Comparison of ENCODE assay signal across 15 cellular contexts in genomic region chr16:53821487-53821886, GRCh38.
DNase-seq lines count a peak whose midpoint lies in the region; FAIRE-seq and TF ChIP-seq lines count a peak whose summit lies in the region.
"Had no signal": no experiment of that assay in that cellular context is flagged by ENCODE, and none has a peak within 500 bp of the region (broad histone marks: within the 10 kb centered on the region; RNA-seq: fewer than 3 reads in every experiment).

No MANE protein-coding gene starts in this region.

- no peaks in the 10 kb centered on the region for H3K79me2 ChIP-seq in mesendoderm (ENCODE audit: control insufficient read depth, insufficient read depth, low read length)

- no peak overlapping the region for H2BK5ac ChIP-seq in mesendoderm (ENCODE audit: low read length)

- H2AK5ac ChIP-seq in mesendoderm (ENCODE audit: low read length), result no peak overlapping the region

- no peak for FAIRE-seq in kidney (lab: Jason Lieb, UNC)

- in situ Hi-C loops in astrocyte of the spinal cord (cut with HindIII; ENCODE audit: low sequenced_read_pairs), result no loop called here

- no peak for TF ChIP-seq CTCF in BJ (IDR thresholded peaks at IDR 0.05; ENCODE audit: insufficient read depth, low read depth, low read length)
- no peak for TF ChIP-seq CTCF in astrocyte of the spinal cord (IDR thresholded peaks at IDR 0.05; ENCODE audit: low read depth, low read length)
- no peak for TF ChIP-seq CTCF in kidney (IDR thresholded peaks at IDR 0.05; ENCODE audit: borderline replicate concordance, extremely low read depth, insufficient read depth)

- H3K23ac ChIP-seq in mesendoderm (ENCODE audit: low read length), result no peak overlapping the region

- no peaks in the 10 kb centered on the region for H3K9me3 ChIP-seq in kidney (ENCODE audit: control insufficient read depth in 1 of 2, low read length in 2 of 2)
- H3K9me3 ChIP-seq: sigmoid colon had no signal

- H3K4me1 ChIP-seq in mesendoderm (ENCODE audit: control insufficient read depth, low read depth, low read length), result no peaks in the 10 kb centered on the region
- no peaks in the 10 kb centered on the region for H3K4me1 ChIP-seq in kidney (ENCODE audit: control insufficient read depth in 1 of 2, insufficient read depth in 1 of 2, low read depth in 1 of 2, low read length in 2 of 2)

- no CpG with 5 or more reads among the region's 1 CpG for WGBS in mesendoderm (ENCODE audit: extremely low coverage, insufficient coverage, low lambda C conversion rate)

- H2BK120ac ChIP-seq in mesendoderm (ENCODE audit: low read depth, low read length), result no peak overlapping the region

- intact Hi-C loops in kidney (cut with DNase I), result no loop called here

- no peak overlapping the region for H3K56ac ChIP-seq in mesendoderm (ENCODE audit: low read length)

- no peak overlapping the region for H3K4me2 ChIP-seq in mesendoderm (ENCODE audit: low read length)

- DNase-seq in BJ (ENCODE audit: low read depth), result peak; percentile 11
- peak; percentile 62 for DNase-seq in HS-27A (ENCODE audit: low read depth)
- peak; percentile 44 for DNase-seq in astrocyte of the spinal cord (ENCODE audit: low read depth, low spot score)
- peak; percentile 11 for DNase-seq in mesendoderm
- no peak for DNase-seq in occipital lobe (lab: John Stamatoyannopoulos, UW)
- no peak for DNase-seq in epidermal melanocyte (ENCODE audit: insufficient read length, low spot score)
- no peak for DNase-seq in AML-193 (lab: John Stamatoyannopoulos, UW)
- DNase-seq in kidney, result no peak
- DNase-seq: activated CD8-positive, alpha-beta T cell treated with anti-CD3 and anti-CD28 coated beads, Interleukin-2, amount 10 ng/mL, durations not matched to agents 7 days and 5 days; activated naive CD8-positive, alpha-beta T cell treated with anti-CD3 and anti-CD28 coated beads, Interleukin-2, amount 10 ng/mL, durations not matched to agents 7 days and 5 days; CD4-positive, alpha-beta memory T cell; NCI-H1105 treated with DMSO at 0.1 percent for 48 hours; RPMI8226; sigmoid colon; substantia nigra had no signal

- no peak overlapping the region for H3K18ac ChIP-seq in mesendoderm (ENCODE audit: low read length)

- no peak overlapping the region for H3K4ac ChIP-seq in mesendoderm (ENCODE audit: low read depth, low read length)

- H4K5ac ChIP-seq in mesendoderm (ENCODE audit: low read length), result no peak overlapping the region

- H3K27me3 ChIP-seq in BJ (ENCODE audit: control insufficient read depth, insufficient read depth, low read length), result no peaks in the 10 kb centered on the region
- no peaks in the 10 kb centered on the region for H3K27me3 ChIP-seq in mesendoderm (ENCODE audit: insufficient read depth, low read length, poor library complexity)
- H3K27me3 ChIP-seq: sigmoid colon had no signal

- no peak overlapping the region for H4K8ac ChIP-seq in mesendoderm (ENCODE audit: low read depth, low read length)

- CTCF ChIA-PET in BJ (lab: Yijun Ruan, JAX), result interaction anchor here (1.0 kb wide), 1 partner anchor 70 kb away, joined by 3 read pairs; no protein-coding TSS in a partner anchor

- H3K9ac ChIP-seq in mesendoderm (ENCODE audit: low read length), result no peak overlapping the region
- H3K9ac ChIP-seq in kidney (ENCODE audit: low read length in 2 of 2), result no peak overlapping the region

- POLR2A ChIA-PET in BJ (lab: Charles Lee), result no interaction called here

- no peaks in the 10 kb centered on the region for H3K79me1 ChIP-seq in mesendoderm (ENCODE audit: low read length)

- H3K4me3 ChIP-seq in BJ (ENCODE audit: low read depth, low read length) (no peak overlapping the region), astrocyte of the spinal cord (ENCODE audit: low read depth, low read length) (no peak overlapping the region), mesendoderm (ENCODE audit: low read length) (no peak overlapping the region), kidney (ENCODE audit: low read length in 2 of 2) (no peak overlapping the region)
- H3K4me3 ChIP-seq: sigmoid colon had no signal

- H3K27ac ChIP-seq in mesendoderm (ENCODE audit: low read depth, low read length), result no peak overlapping the region
- no peak overlapping the region for H3K27ac ChIP-seq in kidney (ENCODE audit: low read depth in 2 of 2, low read length in 2 of 2)
- H3K27ac ChIP-seq: sigmoid colon had no signal

- H3K36me3 ChIP-seq in BJ (ENCODE audit: control insufficient read depth, insufficient read depth, low read length) (no peaks in the 10 kb centered on the region), mesendoderm (ENCODE audit: control insufficient read depth, insufficient read depth, low read length) (no peaks in the 10 kb centered on the region), kidney (ENCODE audit: control insufficient read depth in 1 of 2, insufficient read depth in 2 of 2, low read length in 2 of 2) (peaks cover 0 to 2% of the 10 kb centered on the region in 2 donors)

- H2BK15ac ChIP-seq in mesendoderm (replicated peaks; ENCODE audit: low read depth), result no peak overlapping the region

Comparison
In these comparisons a context has a peak if more than half of its experiments do, and no peak if none do; other contexts are left out.
1. DNase-seq: peak in BJ (single experiment), HS-27A (single experiment), astrocyte of the spinal cord (single experiment) and mesendoderm (single experiment); none in occipital lobe (single experiment), epidermal melanocyte (single experiment), AML-193 (0 of 2) and kidney (single experiment).